Comparison of ENCODE assay signal across 10 cellular contexts in genomic region chr10:97780991-97781540, GRCh38. TPM values are rescaled to one million over a fixed set of nuclear protein-coding genes. Genes with fewer than 3 reads are reported as not detected.
DNase-seq lines count a peak whose midpoint lies in the region; ATAC-seq and TF ChIP-seq lines count a peak whose summit lies in the region.
"Had no signal": no experiment of that assay in that cellular context is flagged by ENCODE, and none has a peak within 500 bp of the region (broad histone marks: within the 10 kb centered on the region; RNA-seq: fewer than 3 reads in every experiment).

No MANE protein-coding gene starts in this region.

- no peaks in the 10 kb centered on the region for H3K36me3 Mint-ChIP-seq in CD4-positive, alpha-beta T cell (ENCODE audit: low read depth)
- no peaks in the 10 kb centered on the region for H3K36me3 Mint-ChIP-seq in naive thymus-derived CD4-positive, alpha-beta T cell

- no peak for ATAC-seq in CD4-positive, alpha-beta T cell (ENCODE audit: poor library complexity)
- ATAC-seq in naive thymus-derived CD4-positive, alpha-beta T cell = peak; percentile 4
- no peak for ATAC-seq in GM21447 (IDR thresholded peaks at IDR 0.05; ENCODE audit: unreplicated experiment)

- H3K27me3 ChIP-seq in CD4-positive, alpha-beta T cell (ENCODE audit: control insufficient read depth, insufficient read depth, low read length) = no peaks in the 10 kb centered on the region
- H3K27me3 ChIP-seq in naive thymus-derived CD4-positive, alpha-beta T cell (ENCODE audit: control insufficient read depth in 2 of 2, insufficient read depth in 2 of 2, low read length in 2 of 2) = no peaks in the 10 kb centered on the region

- H3K27ac Mint-ChIP-seq in CD4-positive, alpha-beta T cell = peak overlapping the region; percentile 84
- peak overlapping the region in 8 of 9 donors; percentile 64 to 99 (median 90) for H3K27ac Mint-ChIP-seq in naive thymus-derived CD4-positive, alpha-beta T cell

- no peak for TF ChIP-seq CTCF in CD4-positive, alpha-beta T cell (IDR thresholded peaks at IDR 0.05)
- TF ChIP-seq CTCF in NB4 (IDR thresholded peaks at IDR 0.05; ENCODE audit: low read depth, low read length) (no peak), cardiac fibroblast (IDR thresholded peaks at IDR 0.05; ENCODE audit: low read depth, low read length) (no peak)

- H3K27ac ChIP-seq in CD4-positive, alpha-beta T cell (ENCODE audit: low read depth, low read length) = peak overlapping the region; percentile 55
- H3K27ac ChIP-seq in naive thymus-derived CD4-positive, alpha-beta T cell (ENCODE audit: low read depth, low read length) = peak overlapping the region; percentile 63

- H3K9me3 ChIP-seq in CD4-positive, alpha-beta T cell (ENCODE audit: control insufficient read depth, low read length) = no peaks in the 10 kb centered on the region
- no peaks in the 10 kb centered on the region for H3K9me3 ChIP-seq in naive thymus-derived CD4-positive, alpha-beta T cell (ENCODE audit: control insufficient read depth in 2 of 3, low read length in 3 of 3)

- POLR2A ChIA-PET in CD4-positive, alpha-beta T cell (lab: Charles Lee) = interaction anchor here (1.1 to 1.5 kb wide), 2 partner anchors 16 to 18 kb away, joined by 3 to 5 read pairs; no protein-coding TSS in a partner anchor
- POLR2A ChIA-PET in naive thymus-derived CD4-positive, alpha-beta T cell (lab: Charles Lee) = interaction anchor here (1.0 to 3.5 kb wide), 7 partner anchors 9 to 94 kb away, joined by 3 to 16 read pairs (median 4); partner anchors contain the start of genes AVPI1, GOLGA7B, SFRP5 and ZFYVE27

- no peak for TF ChIP-seq POLR2A in NB4 (IDR thresholded peaks at IDR 0.05; ENCODE audit: extremely low read depth, insufficient read length)

- H3K4me3 Mint-ChIP-seq in CD4-positive, alpha-beta T cell = peak overlapping the region; percentile 3
- H3K4me3 Mint-ChIP-seq in naive thymus-derived CD4-positive, alpha-beta T cell = peak overlapping the region in 9 of 10 donors; percentile 25 to 81 (median 61)

- H3K4me1 Mint-ChIP-seq in CD4-positive, alpha-beta T cell (ENCODE audit: low read depth) = peaks cover 36% of the 10 kb centered on the region
- peaks cover 8 to 39% (median 38%) of the 10 kb centered on the region in 7 donors for H3K4me1 Mint-ChIP-seq in naive thymus-derived CD4-positive, alpha-beta T cell

- CTCF ChIA-PET in CD4-positive, alpha-beta T cell (lab: Charles Lee) = no interaction called here
- CTCF ChIA-PET in naive thymus-derived CD4-positive, alpha-beta T cell (lab: Charles Lee) = interaction anchor here (1.0 to 6.1 kb wide), 5 partner anchors 9 to 88 kb away, joined by 3 to 26 read pairs (median 6); no protein-coding TSS in a partner anchor

- no peaks in the 10 kb centered on the region for H3K27me3 Mint-ChIP-seq in CD4-positive, alpha-beta T cell
- H3K27me3 Mint-ChIP-seq in naive thymus-derived CD4-positive, alpha-beta T cell = no peaks in the 10 kb centered on the region

- no peak for DNase-seq in CD4-positive, alpha-beta T cell
- DNase-seq in NB4 (ENCODE audit: low read depth) (peak; percentile 38), cardiac fibroblast (ENCODE audit: low read depth in 2 of 2) (peak; percentile 6 to 57), NCI-H1105 treated with DMSO at 0.1 percent for 48 hours (lab: John Stamatoyannopoulos, UW) (no peak), SW 1271 (lab: John Stamatoyannopoulos, UW) (no peak), middle frontal gyrus (ENCODE audit: extremely low spot score, low spot score) (no peak)
- DNase-seq in naive thymus-derived CD4-positive, alpha-beta T cell = no peak
- DNase-seq: NCI-H2029 treated with DMSO at 0.1 percent for 48 hours had no signal

- peaks cover 9 to 32% of the 10 kb centered on the region in 2 donors for H3K4me1 ChIP-seq in naive thymus-derived CD4-positive, alpha-beta T cell (ENCODE audit: control insufficient read depth in 2 of 2, insufficient read depth in 2 of 2, low read length in 2 of 2)

- intact Hi-C loops in CD4-positive, alpha-beta T cell (cut with DNase I, micrococcal nuclease) = no loop called here
- intact Hi-C loops in naive thymus-derived CD4-positive, alpha-beta T cell (cut with micrococcal nuclease) = no loop called here

- H3K36me3 ChIP-seq in naive thymus-derived CD4-positive, alpha-beta T cell (ENCODE audit: control insufficient read depth in 2 of 3, insufficient read depth in 3 of 3, low read length in 3 of 3) = no peaks in the 10 kb centered on the region

- H3K4me3 ChIP-seq in NB4 (ENCODE audit: low read depth, low read length) (no peak overlapping the region), cardiac fibroblast (replicated peaks in 1 of 2; ENCODE audit: low read depth in 2 of 2, low read length in 2 of 2) (no peak overlapping the region)
- H3K4me3 ChIP-seq in naive thymus-derived CD4-positive, alpha-beta T cell (ENCODE audit: low read length) = peak overlapping the region; percentile 37

- no peaks in the 10 kb centered on the region for H3K9me3 Mint-ChIP-seq in CD4-positive, alpha-beta T cell
- H3K9me3 Mint-ChIP-seq in naive thymus-derived CD4-positive, alpha-beta T cell = no peaks in the 10 kb centered on the region

RNA-seq across cellular contexts. Expression of gene SFRP5, which starts 9.3 kb away (rescaled TPM):
- total RNA-seq in CD4-positive, alpha-beta T cell = not detected
- under 1 TPM in 2 of 5 experiments, not detected in 3; 0.43 to 0.46 TPM for total RNA-seq in naive thymus-derived CD4-positive, alpha-beta T cell
- polyA plus RNA-seq in naive thymus-derived CD4-positive, alpha-beta T cell = 1 to 10 TPM in 1 of 2 donors, not detected in 1; 1.0 TPM
- total RNA-seq: HT1080 had no signal

RNA-seq across cellular contexts. Expression of gene ZFYVE27, which starts 44.1 kb away (rescaled TPM):
- 10 to 100 TPM; 58.4 to 60.6 TPM for total RNA-seq in CD4-positive, alpha-beta T cell
- 10 to 100 TPM; 31.0 to 68.8 (median 61.8) TPM for total RNA-seq in naive thymus-derived CD4-positive, alpha-beta T cell
- polyA plus RNA-seq in naive thymus-derived CD4-positive, alpha-beta T cell = 10 to 100 TPM; 32.9 to 41.0 TPM

Comparison
In these comparisons a context has a peak if more than half of its experiments do, and no peak if none do; other contexts are left out.
1. DNase-seq: peak in NB4 (single experiment) and cardiac fibroblast (2 of 2); none in CD4-positive, alpha-beta T cell (0 of 10), naive thymus-derived CD4-positive, alpha-beta T cell (0 of 9), NCI-H1105 treated with DMSO at 0.1 percent for 48 hours (single experiment), SW 1271 (0 of 2) and middle frontal gyrus (single experiment).